In genomic region chr18:51044928-51045587, GRCh38 we compare ENCODE assay signal across 12 cellular contexts. TPM values are rescaled to one million over a fixed set of nuclear protein-coding genes. Genes with fewer than 3 reads are reported as not detected.
DNase-seq lines count a peak whose midpoint lies in the region; ATAC-seq and TF ChIP-seq lines count a peak whose summit lies in the region.
"Had no signal": no experiment of that assay in that cellular context is flagged by ENCODE, and none has a peak within 500 bp of the region (broad histone marks: within the 10 kb centered on the region; RNA-seq: fewer than 3 reads in every experiment).

No MANE protein-coding gene starts in this region.

- TF ChIP-seq CTCF in osteocyte (IDR thresholded peaks at IDR 0.05): no peak

- H3K27me3 Mint-ChIP-seq in T-helper 1 cell treated with Interleukin-12 subunit alpha and Interleukin-12 subunit beta and Interleukin-4 antibody, amounts not matched to agents 30 μg/mL and 1 μg/mL, for 36 hours (ENCODE audit: low read depth): no peaks in the 10 kb centered on the region
- no peaks in the 10 kb centered on the region for H3K27me3 Mint-ChIP-seq in osteocyte (ENCODE audit: unreplicated experiment)

- ATAC-seq in GM19452 (IDR thresholded peaks at IDR 0.05; ENCODE audit: unreplicated experiment): no peak
- ATAC-seq in GM19328 (IDR thresholded peaks at IDR 0.05; ENCODE audit: unreplicated experiment): no peak
- no peak for ATAC-seq in GM18520 (IDR thresholded peaks at IDR 0.05; ENCODE audit: unreplicated experiment)

- H3K36me3 Mint-ChIP-seq in T-helper 1 cell treated with Interleukin-12 subunit alpha and Interleukin-12 subunit beta and Interleukin-4 antibody, amounts not matched to agents 30 μg/mL and 1 μg/mL, for 36 hours (ENCODE audit: low read depth): peaks cover 16% of the 10 kb centered on the region
- peaks cover 13% of the 10 kb centered on the region for H3K36me3 Mint-ChIP-seq in osteocyte (ENCODE audit: unreplicated experiment)

- peaks cover 31% of the 10 kb centered on the region for H3K4me1 Mint-ChIP-seq in T-helper 1 cell treated with Interleukin-12 subunit alpha and Interleukin-12 subunit beta and Interleukin-4 antibody, amounts not matched to agents 30 μg/mL and 1 μg/mL, for 36 hours (ENCODE audit: low read depth)
- H3K4me1 Mint-ChIP-seq in osteocyte (ENCODE audit: unreplicated experiment): peaks cover 36% of the 10 kb centered on the region

- H3K4me3 Mint-ChIP-seq in T-helper 1 cell treated with Interleukin-12 subunit alpha and Interleukin-12 subunit beta and Interleukin-4 antibody, amounts not matched to agents 30 μg/mL and 1 μg/mL, for 36 hours: no peak overlapping the region
- no peak overlapping the region for H3K4me3 Mint-ChIP-seq in osteocyte (ENCODE audit: unreplicated experiment)

- no peak for DNase-seq in T-helper 1 cell
- peak; percentile 65 for DNase-seq in OCI-M1 (lab: John Stamatoyannopoulos, UW)
- DNase-seq in fibroblast of peridontal ligament (ENCODE audit: extremely low read depth): peak; percentile 21
- DNase-seq in osteocyte (ENCODE audit: extremely low spot score, unreplicated experiment): no peak
- DNase-seq: 8988T; effector CD4-positive, alpha-beta T cell; NCI-H1436; Peyer's patch had no signal

- no peaks in the 10 kb centered on the region for H3K9me3 Mint-ChIP-seq in T-helper 1 cell treated with Interleukin-12 subunit alpha and Interleukin-12 subunit beta and Interleukin-4 antibody, amounts not matched to agents 30 μg/mL and 1 μg/mL, for 36 hours
- H3K9me3 Mint-ChIP-seq in osteocyte (ENCODE audit: unreplicated experiment): no peaks in the 10 kb centered on the region

- peak overlapping the region; percentile 37 for H3K27ac Mint-ChIP-seq in T-helper 1 cell treated with Interleukin-12 subunit alpha and Interleukin-12 subunit beta and Interleukin-4 antibody, amounts not matched to agents 30 μg/mL and 1 μg/mL, for 36 hours
- H3K27ac Mint-ChIP-seq in osteocyte (ENCODE audit: unreplicated experiment): peak overlapping the region; percentile 47

RNA-seq across cellular contexts. Expression of gene SMAD4, which starts 15.0 kb away (rescaled TPM):
- 132 and 136 TPM in 2 replicates for total RNA-seq in osteocyte

Comparison
In these comparisons a context has a peak if more than half of its experiments do, and no peak if none do; other contexts are left out.
1. DNase-seq: peak in OCI-M1 (single experiment) and fibroblast of peridontal ligament (single experiment); none in T-helper 1 cell (0 of 5) and osteocyte (single experiment).